21 cellular contexts compared by ENCODE assay signal in the genomic region with DNA sequence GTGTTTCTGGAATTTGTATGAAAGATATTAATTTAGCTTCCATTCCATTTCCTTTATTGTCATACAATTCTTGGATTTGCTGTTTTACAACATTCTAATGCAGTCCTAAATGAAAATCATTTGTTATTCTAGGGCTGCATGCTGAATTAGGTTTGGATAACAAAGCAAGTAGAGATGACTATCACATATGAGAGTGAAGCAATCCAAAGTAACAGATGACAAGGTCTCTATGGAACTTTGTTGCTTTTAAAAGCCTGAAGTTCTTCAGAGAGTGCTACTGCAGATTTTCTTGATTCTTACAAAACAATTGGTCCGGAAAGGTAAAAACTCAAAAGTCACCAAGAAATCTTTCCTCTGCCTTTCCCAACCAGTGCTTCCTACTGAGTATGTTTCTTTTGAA. TPM values are rescaled to one million over a fixed set of nuclear protein-coding genes. Genes with fewer than 3 reads are reported as not detected.
A peak's percentile ranks its signal among the peaks of the same experiment; 100 is the strongest.
DNase-seq lines count a peak whose midpoint lies in the region; ATAC-seq and TF ChIP-seq lines count a peak whose summit lies in the region.
"Had no signal": no experiment of that assay in that cellular context is flagged by ENCODE, and none has a peak within 500 bp of the region (broad histone marks: within the 10 kb centered on the region; RNA-seq: fewer than 3 reads in every experiment).

No MANE protein-coding gene starts in this region.

- H3F3A ChIP-seq in GM23338 (replicated peaks; ENCODE audit: low read depth) (no peaks in the 10 kb centered on the region), smooth muscle cell (ENCODE audit: low read depth) (no peaks in the 10 kb centered on the region), neural progenitor cell (ENCODE audit: low read depth) (no peaks in the 10 kb centered on the region)

- no peaks in the 10 kb centered on the region for H3K27me3 ChIP-seq in GM23338 (ENCODE audit: insufficient read depth)
- H3K27me3 ChIP-seq in smooth muscle cell (ENCODE audit: low read depth): no peaks in the 10 kb centered on the region
- peaks cover 22% of the 10 kb centered on the region for H3K27me3 ChIP-seq in foreskin keratinocyte
- H3K27me3 ChIP-seq in neural progenitor cell: no peaks in the 10 kb centered on the region
- H3K27me3 ChIP-seq: BLaER1 had no signal

- H3K79me2 ChIP-seq in GM23338 (replicated peaks; ENCODE audit: insufficient read depth) (no peaks in the 10 kb centered on the region), smooth muscle cell (ENCODE audit: low read depth) (no peaks in the 10 kb centered on the region), neural progenitor cell (ENCODE audit: low read depth) (no peaks in the 10 kb centered on the region)

- H3K4me1 Mint-ChIP-seq in GM23338 (peaks cover 19% of the 10 kb centered on the region), neural progenitor cell (peaks cover 4% of the 10 kb centered on the region)
- H3K4me1 Mint-ChIP-seq: CD8-positive, alpha-beta memory T cell had no signal

- H3K9me3 Mint-ChIP-seq in GM23338 (peaks cover 11% of the 10 kb centered on the region; the same call in 2 of the 3 replicates), neural progenitor cell (peaks cover 10% of the 10 kb centered on the region)

- H3K9ac ChIP-seq in smooth muscle cell (ENCODE audit: low read depth) (no peak overlapping the region), neural progenitor cell (no peak overlapping the region)
- H3K9ac ChIP-seq: BLaER1 had no signal

- H3K4me3 Mint-ChIP-seq in GM23338 (no peak overlapping the region), neural progenitor cell (no peak overlapping the region)
- H3K4me3 Mint-ChIP-seq: CD8-positive, alpha-beta memory T cell had no signal

- H3K4me2 ChIP-seq in GM23338: no peak overlapping the region
- H3K4me2 ChIP-seq in smooth muscle cell: no peak overlapping the region
- H3K4me2 ChIP-seq in neural progenitor cell: no peak overlapping the region
- H3K4me2 ChIP-seq: BLaER1 had no signal

- WGBS in smooth muscle cell (ENCODE audit: low lambda C conversion rate): 56% methylated on average over 1 of the region's 1 CpG

- peaks cover 3% of the 10 kb centered on the region; the same call in 1 of the 2 replicates for H3K9me2 ChIP-seq in GM23338 (ENCODE audit: insufficient read depth)

- peaks cover 20% of the 10 kb centered on the region for H3K4me1 ChIP-seq in GM23338 (ENCODE audit: insufficient read depth)
- H3K4me1 ChIP-seq in smooth muscle cell (ENCODE audit: low read depth): no peaks in the 10 kb centered on the region
- H3K4me1 ChIP-seq in foreskin keratinocyte: no peaks in the 10 kb centered on the region
- no peaks in the 10 kb centered on the region for H3K4me1 ChIP-seq in neural progenitor cell
- H3K4me1 ChIP-seq: BLaER1, HAP-1 had no signal

- H2AFZ ChIP-seq in GM23338 (no peak overlapping the region), smooth muscle cell (ENCODE audit: low read depth) (peak overlapping the region; percentile 28), neural progenitor cell (replicated peaks) (no peak overlapping the region)

- ATAC-seq in GM23338 (no peak), foreskin keratinocyte (no peak), GM18873 (IDR thresholded peaks at IDR 0.05; ENCODE audit: low FRiP score, unreplicated experiment) (no peak)
- ATAC-seq: GM12878, PC-3 had no signal

- no peak overlapping the region for H3K4me3 ChIP-seq in GM23338
- no peak overlapping the region for H3K4me3 ChIP-seq in fibroblast of villous mesenchyme (ENCODE audit: low read depth, low read length)
- H3K4me3 ChIP-seq in smooth muscle cell: no peak overlapping the region
- no peak overlapping the region for H3K4me3 ChIP-seq in neural progenitor cell
- H3K4me3 ChIP-seq: BLaER1, GM12878, HAP-1 had no signal

- H3K9me3 ChIP-seq in smooth muscle cell (replicated peaks; ENCODE audit: low read depth) (no peaks in the 10 kb centered on the region), neural progenitor cell (ENCODE audit: low read depth) (no peaks in the 10 kb centered on the region)
- H3K9me3 ChIP-seq: BLaER1, HAP-1 had no signal

- DNase-seq in GM23338 (ENCODE audit: low spot score) (no peak), dedifferentiated amniotic fluid mesenchymal stem cell (ENCODE audit: extremely low spot score) (peak; percentile 82), fibroblast of villous mesenchyme (ENCODE audit: low read depth) (peak; percentile 55), smooth muscle cell (lab: John Stamatoyannopoulos, UW; ENCODE audit: unreplicated experiment) (no peak), foreskin keratinocyte (no peak), NCI-H1694 (lab: John Stamatoyannopoulos, UW) (no peak), neural progenitor cell (ENCODE audit: low spot score) (no peak)
- DNase-seq: CD8-positive, alpha-beta memory T cell; DMS79 treated with DMSO at 0.1 percent for 48 hours; KBM-7; NCI-H1048; NCI-H1436 treated with DMSO at 0.1 percent for 48 hours; NCI-H2081 treated with DMSO at 0.1 percent for 48 hours; NCI-H510A; NCI-H774; PC-3 had no signal

- TF ChIP-seq CTCF in GM23338 (conservative IDR thresholded peaks at IDR 0.05; ENCODE audit: low read depth in 2 of 2): no peak
- no peak for TF ChIP-seq CTCF in fibroblast of villous mesenchyme (IDR thresholded peaks at IDR 0.05; ENCODE audit: insufficient read depth, low read depth, low read length)
- no peak for TF ChIP-seq CTCF in smooth muscle cell (IDR thresholded peaks at IDR 0.05; ENCODE audit: borderline replicate concordance, insufficient read depth, poor library complexity, severe bottlenecking)
- TF ChIP-seq CTCF in foreskin keratinocyte (conservative IDR thresholded peaks at IDR 0.05): no peak
- no peak for TF ChIP-seq CTCF in neural progenitor cell (IDR thresholded peaks at IDR 0.05)

- no peak overlapping the region for H3K27ac ChIP-seq in GM23338 (ENCODE audit: low read depth)
- no peak overlapping the region for H3K27ac ChIP-seq in smooth muscle cell (ENCODE audit: low read depth)
- H3K27ac ChIP-seq in foreskin keratinocyte: no peak overlapping the region
- H3K27ac ChIP-seq in neural progenitor cell: no peak overlapping the region
- H3K27ac ChIP-seq: BLaER1, RWPE1 had no signal

- H3K36me3 Mint-ChIP-seq in GM23338 (ENCODE audit: low read depth) (peaks cover 9% of the 10 kb centered on the region; the same call in 2 of the 3 replicates), neural progenitor cell (no peaks in the 10 kb centered on the region)
- H3K36me3 Mint-ChIP-seq: CD8-positive, alpha-beta memory T cell had no signal

- H3K36me3 ChIP-seq in GM23338 (ENCODE audit: insufficient read depth) (no peaks in the 10 kb centered on the region), smooth muscle cell (ENCODE audit: low read depth) (no peaks in the 10 kb centered on the region), neural progenitor cell (no peaks in the 10 kb centered on the region)
- H3K36me3 ChIP-seq: BLaER1, HAP-1 had no signal

- no peaks in the 10 kb centered on the region for H4K20me1 ChIP-seq in GM23338 (replicated peaks; ENCODE audit: insufficient read depth)
- no peaks in the 10 kb centered on the region for H4K20me1 ChIP-seq in smooth muscle cell (ENCODE audit: low read depth)
- no peaks in the 10 kb centered on the region for H4K20me1 ChIP-seq in neural progenitor cell (ENCODE audit: low read depth)
- H4K20me1 ChIP-seq: BLaER1 had no signal

- H3K27me3 Mint-ChIP-seq in GM23338 (ENCODE audit: insufficient read depth, low read depth, poor library complexity): peaks cover 4% of the 10 kb centered on the region
- H3K27me3 Mint-ChIP-seq in neural progenitor cell (ENCODE audit: insufficient read depth, low read depth): peaks cover 2% of the 10 kb centered on the region
- H3K27me3 Mint-ChIP-seq: CD8-positive, alpha-beta memory T cell had no signal

- H3K27ac Mint-ChIP-seq in GM23338: 0 out of 2 replicates have a peak overlapping the region, but pooled peaks have one; percentile 54
- H3K27ac Mint-ChIP-seq in neural progenitor cell: no peak overlapping the region
- H3K27ac Mint-ChIP-seq: CD8-positive, alpha-beta memory T cell had no signal

TF ChIP-seq in GM23338, 12 proteins besides CTCF, POLR2A, EP300 and RAD21:
- TF ChIP-seq NANOG (IDR thresholded peaks at IDR 0.05; ENCODE audit: borderline replicate concordance) (no peak), ZNF114 (CRISPR knock-in tag; IDR thresholded peaks at IDR 0.05) (no peak)

RNA-seq across cellular contexts. Expression of a gene that starts 56.9 kb away (rescaled TPM):
- 373 and 404 TPM in 2 replicates for total RNA-seq in GM23338 (2014; rRNA removed; shearing (Covaris generic))
- polyA plus RNA-seq in GM23338 (2016; fragmentation: Nextera tagmentation; extraction: Ambion mirVana) (133 and 137 TPM in 2 replicates), smooth muscle cell (551 and 702 TPM in 2 replicates), foreskin keratinocyte (0.35 and 0.77 TPM in 2 replicates)
- total RNA-seq in fibroblast of villous mesenchyme (490 and 730 TPM in 2 replicates), smooth muscle cell (2,724 and 3,065 TPM in 2 replicates), foreskin keratinocyte (2.6 and 5.8 TPM in 2 replicates), neural progenitor cell (ENCODE audit: low replicate concordance) (71.6 and 101 TPM in 2 replicates)
- polyA plus RNA-seq: CD8-positive, alpha-beta memory T cell had no signal

Comparison
In these comparisons a context has a peak if more than half of its experiments do, and no peak if none do; other contexts are left out.
1. DNase-seq: peak in dedifferentiated amniotic fluid mesenchymal stem cell (single experiment) and fibroblast of villous mesenchyme (single experiment); none in GM23338 (single experiment), smooth muscle cell (single experiment), foreskin keratinocyte (0 of 2), NCI-H1694 (single experiment) and neural progenitor cell (single experiment).
2. RNA of a gene that starts 56.9 kb away (total RNA-seq): 2,724 to 3,065 TPM in smooth muscle cell, 490 to 730 TPM in fibroblast of villous mesenchyme, 373 to 404 TPM in GM23338 and 71.6 to 101 TPM in neural progenitor cell; 2.6 to 5.8 TPM in foreskin keratinocyte; every median in the first group is over 10 times any median in the second.